6 cellular contexts compared by ENCODE assay signal in genomic region chr16:2778692-2778958, GRCh38. TPM values are rescaled to one million over a fixed set of nuclear protein-coding genes. Genes with fewer than 3 reads are reported as not detected.
DNase-seq lines count a peak whose midpoint lies in the region; ATAC-seq and TF ChIP-seq lines count a peak whose summit lies in the region.

No MANE protein-coding gene starts in this region.

- no peak for DNase-seq in activated T-helper 2 cell treated with anti-CD3 and anti-CD28 coated beads, Interferon-gamma antibody, Interleukin-2, Interleukin-4, amounts not matched to agents 10 μg/mL and 5 μg/mL and 100 μg/mL, durations not matched to agents 14 hours and 24 hours and 36 hours (ENCODE audit: low spot score)
- no peak for DNase-seq in NCI-H1930 (lab: John Stamatoyannopoulos, UW)

- no peaks in the 10 kb centered on the region for H3K27me3 Mint-ChIP-seq in activated T-helper 2 cell treated with anti-CD3 and anti-CD28 coated beads, Interferon-gamma antibody, Interleukin-2, Interleukin-4, amounts not matched to agents 10 μg/mL and 5 μg/mL and 100 μg/mL, durations not matched to agents 14 hours and 24 hours and 36 hours (ENCODE audit: low read depth)
- H3K27me3 Mint-ChIP-seq in nephron (ENCODE audit: low read depth) = no peaks in the 10 kb centered on the region

- H3K4me1 Mint-ChIP-seq in activated T-helper 2 cell treated with anti-CD3 and anti-CD28 coated beads, Interferon-gamma antibody, Interleukin-2, Interleukin-4, amounts not matched to agents 10 μg/mL and 5 μg/mL and 100 μg/mL, durations not matched to agents 14 hours and 24 hours and 36 hours (ENCODE audit: low read depth) = peaks cover 15% of the 10 kb centered on the region
- H3K4me1 Mint-ChIP-seq in nephron = peaks cover 15% of the 10 kb centered on the region

- H3K4me3 ChIP-seq in GM08714 (ENCODE audit: low read length) = peak overlapping the region; percentile 75; the same call in 1 of the 2 replicates

- ATAC-seq in HG02623 (IDR thresholded peaks at IDR 0.05; ENCODE audit: unreplicated experiment) (no peak), GM18868 (IDR thresholded peaks at IDR 0.05; ENCODE audit: unreplicated experiment) (no peak)

- H3K9me3 Mint-ChIP-seq in activated T-helper 2 cell treated with anti-CD3 and anti-CD28 coated beads, Interferon-gamma antibody, Interleukin-2, Interleukin-4, amounts not matched to agents 10 μg/mL and 5 μg/mL and 100 μg/mL, durations not matched to agents 14 hours and 24 hours and 36 hours = no peaks in the 10 kb centered on the region
- H3K9me3 Mint-ChIP-seq in nephron = no peaks in the 10 kb centered on the region

- intact Hi-C loops in activated T-helper 2 cell treated with anti-CD3 and anti-CD28 coated beads, Interferon-gamma antibody, Interleukin-2, Interleukin-4, amounts not matched to agents 10 μg/mL and 5 μg/mL and 100 μg/mL, durations not matched to agents 14 hours and 24 hours and 36 hours (cut with micrococcal nuclease) = no loop called here

- H3K36me3 Mint-ChIP-seq in activated T-helper 2 cell treated with anti-CD3 and anti-CD28 coated beads, Interferon-gamma antibody, Interleukin-2, Interleukin-4, amounts not matched to agents 10 μg/mL and 5 μg/mL and 100 μg/mL, durations not matched to agents 14 hours and 24 hours and 36 hours (ENCODE audit: low read depth) = peaks cover 16% of the 10 kb centered on the region
- H3K36me3 Mint-ChIP-seq in nephron (ENCODE audit: low read depth) = peaks cover 6% of the 10 kb centered on the region

- H3K27ac Mint-ChIP-seq in activated T-helper 2 cell treated with anti-CD3 and anti-CD28 coated beads, Interferon-gamma antibody, Interleukin-2, Interleukin-4, amounts not matched to agents 10 μg/mL and 5 μg/mL and 100 μg/mL, durations not matched to agents 14 hours and 24 hours and 36 hours = peak overlapping the region; percentile 92
- peak overlapping the region; percentile 99 to 100 (median 100) for H3K27ac Mint-ChIP-seq in nephron

- no peak for TF ChIP-seq CTCF in nephron (IDR thresholded peaks at IDR 0.05; ENCODE audit: unreplicated experiment in 3 of 3)

- peak overlapping the region; percentile 92 for H3K4me3 Mint-ChIP-seq in activated T-helper 2 cell treated with anti-CD3 and anti-CD28 coated beads, Interferon-gamma antibody, Interleukin-2, Interleukin-4, amounts not matched to agents 10 μg/mL and 5 μg/mL and 100 μg/mL, durations not matched to agents 14 hours and 24 hours and 36 hours (ENCODE audit: low read depth)
- H3K4me3 Mint-ChIP-seq in nephron = peak overlapping the region; percentile 93 to 96 (median 96)

RNA-seq across cellular contexts. Expression of gene ELOB, which starts 1.5 kb away (rescaled TPM):
- total RNA-seq in activated T-helper 2 cell treated with anti-CD3 and anti-CD28 coated beads, Interferon-gamma antibody, Interleukin-2, Interleukin-4, amounts not matched to agents 10 μg/mL and 5 μg/mL and 100 μg/mL, durations not matched to agents 14 hours and 24 hours and 36 hours = 242 and 252 TPM in 2 replicates

RNA-seq across cellular contexts. Expression of gene PRSS33, which starts 8.7 kb away (rescaled TPM):
- total RNA-seq in activated T-helper 2 cell treated with anti-CD3 and anti-CD28 coated beads, Interferon-gamma antibody, Interleukin-2, Interleukin-4, amounts not matched to agents 10 μg/mL and 5 μg/mL and 100 μg/mL, durations not matched to agents 14 hours and 24 hours and 36 hours = not detected in 2 replicates

RNA-seq across cellular contexts. Expression of gene PRSS41, which starts 19.6 kb away (rescaled TPM):
- not detected in 2 replicates for total RNA-seq in activated T-helper 2 cell treated with anti-CD3 and anti-CD28 coated beads, Interferon-gamma antibody, Interleukin-2, Interleukin-4, amounts not matched to agents 10 μg/mL and 5 μg/mL and 100 μg/mL, durations not matched to agents 14 hours and 24 hours and 36 hours

RNA-seq across cellular contexts. Expression of gene SRRM2, which starts 26.2 kb away (rescaled TPM):
- 694 and 701 TPM in 2 replicates for total RNA-seq in activated T-helper 2 cell treated with anti-CD3 and anti-CD28 coated beads, Interferon-gamma antibody, Interleukin-2, Interleukin-4, amounts not matched to agents 10 μg/mL and 5 μg/mL and 100 μg/mL, durations not matched to agents 14 hours and 24 hours and 36 hours

RNA-seq across cellular contexts. Expression of gene PRSS21, which starts 38.4 kb away (rescaled TPM):
- 11.4 and 11.5 TPM in 2 replicates for total RNA-seq in activated T-helper 2 cell treated with anti-CD3 and anti-CD28 coated beads, Interferon-gamma antibody, Interleukin-2, Interleukin-4, amounts not matched to agents 10 μg/mL and 5 μg/mL and 100 μg/mL, durations not matched to agents 14 hours and 24 hours and 36 hours
